8 cellular contexts compared by ENCODE assay signal in genomic region chr7:140025814-140026433, GRCh38.
"Had no signal": no experiment of that assay in that cellular context is flagged by ENCODE, and none has a peak within 500 bp of the region (broad histone marks: within the 10 kb centered on the region; RNA-seq: fewer than 3 reads in every experiment).

No MANE protein-coding gene starts in this region.

- ATAC-seq: GM12878 had no signal

- DNase-seq: GDM1, GF-D8 had no signal

- FAIRE-seq: G401.6, GM12878, GM12891, GM12892, GM18507, GM19239 had no signal

- H3K4me3 ChIP-seq: GM12878 had no signal
